8 cellular contexts compared by ENCODE assay signal in genomic region chr9:109118802-109119438, GRCh38. TPM values are rescaled to one million over a fixed set of nuclear protein-coding genes. Genes with fewer than 3 reads are reported as not detected.
DNase-seq lines count a peak whose midpoint lies in the region; ATAC-seq lines count a peak whose summit lies in the region.

No MANE protein-coding gene starts in this region.

- H3K4me1 ChIP-seq in BLaER1: peaks cover 80% of the 10 kb centered on the region

- H3K9me3 Mint-ChIP-seq in IgD-negative memory B cell: no peaks in the 10 kb centered on the region
- H3K9me3 Mint-ChIP-seq in stimulated activated naive B cell treated with anti-CD40 and anti-IgM and Interleukin-4, amounts not matched to agents 10 μg/mL and 1 μg/mL and 100 μg/mL, for 72 hours: no peaks in the 10 kb centered on the region

- H4K20me1 ChIP-seq in BLaER1: peaks cover 58% of the 10 kb centered on the region

- H3K27ac ChIP-seq in BLaER1: peak overlapping the region; percentile 93
- H3K27ac ChIP-seq in angular gyrus (ENCODE audit: low read depth, low read length): peak overlapping the region; percentile 74

- peak overlapping the region; percentile 81 for H3K4me2 ChIP-seq in BLaER1

- no peaks in the 10 kb centered on the region for H3K27me3 ChIP-seq in BLaER1

- no peak for ATAC-seq in stimulated activated naive B cell treated with anti-CD40 and anti-IgM and Interleukin-4, amounts not matched to agents 10 μg/mL and 1 μg/mL and 100 μg/mL, for 72 hours (replicated peaks)
- no peak for ATAC-seq in HG02610 (IDR thresholded peaks at IDR 0.05; ENCODE audit: unreplicated experiment)

- peak overlapping the region; percentile 95 for H3K9ac ChIP-seq in BLaER1

- peak overlapping the region; percentile 88 to 99 (median 96) for H3K4me3 Mint-ChIP-seq in IgD-negative memory B cell
- H3K4me3 Mint-ChIP-seq in stimulated activated naive B cell treated with anti-CD40 and anti-IgM and Interleukin-4, amounts not matched to agents 10 μg/mL and 1 μg/mL and 100 μg/mL, for 72 hours: peak overlapping the region; percentile 90 to 95

- H3K27ac Mint-ChIP-seq in IgD-negative memory B cell: peak overlapping the region in 1 of 3 donors; percentile 80
- peak overlapping the region; percentile 85 for H3K27ac Mint-ChIP-seq in stimulated activated naive B cell treated with anti-CD40 and anti-IgM and Interleukin-4, amounts not matched to agents 10 μg/mL and 1 μg/mL and 100 μg/mL, for 72 hours

- H3K36me3 Mint-ChIP-seq in IgD-negative memory B cell: peaks cover 6% of the 10 kb centered on the region
- H3K36me3 Mint-ChIP-seq in stimulated activated naive B cell treated with anti-CD40 and anti-IgM and Interleukin-4, amounts not matched to agents 10 μg/mL and 1 μg/mL and 100 μg/mL, for 72 hours: peaks cover 6 to 24% of the 10 kb centered on the region in 2 donors

- DNase-seq in iris pigment epithelial cell (ENCODE audit: low read depth): peak; percentile 13
- DNase-seq in stimulated activated naive B cell treated with anti-CD40 and anti-IgM and Interleukin-4, amounts not matched to agents 10 μg/mL and 1 μg/mL and 100 μg/mL, for 72 hours: no peak
- no peak for DNase-seq in CD1c-positive myeloid dendritic cell (ENCODE audit: extremely low spot score)
- DNase-seq in HuH-7 (ENCODE audit: low spot score): no peak

- H3K27me3 Mint-ChIP-seq in IgD-negative memory B cell: no peaks in the 10 kb centered on the region
- no peaks in the 10 kb centered on the region for H3K27me3 Mint-ChIP-seq in stimulated activated naive B cell treated with anti-CD40 and anti-IgM and Interleukin-4, amounts not matched to agents 10 μg/mL and 1 μg/mL and 100 μg/mL, for 72 hours

- H3K9me3 ChIP-seq in BLaER1: no peaks in the 10 kb centered on the region

- H3K4me1 Mint-ChIP-seq in IgD-negative memory B cell: peaks cover 35 to 40% (median 38%) of the 10 kb centered on the region in 3 donors
- peaks cover 21 to 46% of the 10 kb centered on the region in 2 donors for H3K4me1 Mint-ChIP-seq in stimulated activated naive B cell treated with anti-CD40 and anti-IgM and Interleukin-4, amounts not matched to agents 10 μg/mL and 1 μg/mL and 100 μg/mL, for 72 hours

- H3K4me3 ChIP-seq in BLaER1: peak overlapping the region; percentile 96

- H3K36me3 ChIP-seq in BLaER1: peaks cover 16% of the 10 kb centered on the region; the same call in 1 of the 2 replicates

RNA-seq across cellular contexts. Expression of gene TMEM245, which starts 0.8 kb away (rescaled TPM):
- polyA plus RNA-seq in IgD-negative memory B cell: 14.5 TPM

RNA-seq across cellular contexts. Expression of gene FRRS1L, which starts 48.1 kb away (rescaled TPM):
- polyA plus RNA-seq in IgD-negative memory B cell: not detected
